ENCODE assay signal across 21 cellular contexts in genomic region chr2:29485631-29486030, GRCh38.
DNase-seq lines count a peak whose midpoint lies in the region; ATAC-seq, FAIRE-seq and TF ChIP-seq lines count a peak whose summit lies in the region.
"Had no signal": no experiment of that assay in that cellular context is flagged by ENCODE, and none has a peak within 500 bp of the region (broad histone marks: within the 10 kb centered on the region; RNA-seq: fewer than 3 reads in every experiment).

No MANE protein-coding gene starts in this region.

- no peaks in the 10 kb centered on the region for H3K36me3 Mint-ChIP-seq in naive thymus-derived CD8-positive, alpha-beta T cell
- H3K36me3 Mint-ChIP-seq: CD14-positive monocyte had no signal

- POLR2A ChIA-PET in naive thymus-derived CD8-positive, alpha-beta T cell (lab: Charles Lee): no interaction called here

- no peak for TF ChIP-seq CTCF in bronchial epithelial cell (IDR thresholded peaks at IDR 0.05; ENCODE audit: insufficient read depth, low read length, severe bottlenecking)

- no peaks in the 10 kb centered on the region for H3K27me3 ChIP-seq in bronchial epithelial cell (ENCODE audit: control insufficient read depth, insufficient read depth, low read length)
- H3K27me3 ChIP-seq: SJSA1 had no signal

- H3K27ac Mint-ChIP-seq in naive thymus-derived CD8-positive, alpha-beta T cell: no peak overlapping the region

- H3K36me3 ChIP-seq in bronchial epithelial cell (ENCODE audit: control insufficient read depth, insufficient read depth, low read length): no peaks in the 10 kb centered on the region
- H3K36me3 ChIP-seq: SJSA1 had no signal

- H3K4me3 Mint-ChIP-seq in naive thymus-derived CD8-positive, alpha-beta T cell: no peak overlapping the region
- H3K4me3 Mint-ChIP-seq: CD14-positive monocyte had no signal

- peaks cover 0 to 2% (median 0%) of the 10 kb centered on the region in 9 donors for H3K9me3 Mint-ChIP-seq in naive thymus-derived CD8-positive, alpha-beta T cell

- peak; percentile 10 for DNase-seq in HCEC 1CT
- DNase-seq in bronchial epithelial cell (ENCODE audit: low read depth): no peak
- DNase-seq in islet precursor cell: peak; percentile 93
- no peak for DNase-seq in naive thymus-derived CD8-positive, alpha-beta T cell
- no peak for DNase-seq in urothelium cell line (ENCODE audit: low spot score)
- DNase-seq in iPS-NIHi11 (ENCODE audit: low spot score): no peak
- DNase-seq: AML-193, DMS79 treated with DMSO at 0.1 percent for 48 hours, GF-D8, GM23248, NCI-H1048, NCI-H1436, NCI-H1930, NCI-H526, PC-9, SW 1271 had no signal

- H3K4me3 ChIP-seq in bronchial epithelial cell (ENCODE audit: low read depth, low read length): no peak overlapping the region
- H3K4me3 ChIP-seq: GM12878, GM23248, PC-9, SJSA1 had no signal

- peak; percentile 18 for FAIRE-seq in bronchial epithelial cell (lab: Jason Lieb, UNC)
- FAIRE-seq in urothelium cell line (lab: Jason Lieb, UNC): no peak
- FAIRE-seq: GM12878, GM19239 had no signal

- no peaks in the 10 kb centered on the region for H3K4me1 Mint-ChIP-seq in naive thymus-derived CD8-positive, alpha-beta T cell
- H3K4me1 Mint-ChIP-seq: CD14-positive monocyte had no signal

- peaks cover 0 to 33% (median 9%) of the 10 kb centered on the region in 5 donors for H3K27me3 Mint-ChIP-seq in naive thymus-derived CD8-positive, alpha-beta T cell

- no peak for ATAC-seq in naive thymus-derived CD8-positive, alpha-beta T cell
- no peak for ATAC-seq in HG03280 (IDR thresholded peaks at IDR 0.05; ENCODE audit: unreplicated experiment)
- ATAC-seq: GM12878 had no signal

Comparison
In these comparisons a context has a peak if more than half of its experiments do, and no peak if none do; other contexts are left out.
1. DNase-seq: peak in HCEC 1CT (single experiment) and islet precursor cell (single experiment); none in bronchial epithelial cell (single experiment), naive thymus-derived CD8-positive, alpha-beta T cell (0 of 10), urothelium cell line (single experiment) and iPS-NIHi11 (single experiment).